Comparison of ENCODE assay signal across 8 cellular contexts in the genomic region with DNA sequence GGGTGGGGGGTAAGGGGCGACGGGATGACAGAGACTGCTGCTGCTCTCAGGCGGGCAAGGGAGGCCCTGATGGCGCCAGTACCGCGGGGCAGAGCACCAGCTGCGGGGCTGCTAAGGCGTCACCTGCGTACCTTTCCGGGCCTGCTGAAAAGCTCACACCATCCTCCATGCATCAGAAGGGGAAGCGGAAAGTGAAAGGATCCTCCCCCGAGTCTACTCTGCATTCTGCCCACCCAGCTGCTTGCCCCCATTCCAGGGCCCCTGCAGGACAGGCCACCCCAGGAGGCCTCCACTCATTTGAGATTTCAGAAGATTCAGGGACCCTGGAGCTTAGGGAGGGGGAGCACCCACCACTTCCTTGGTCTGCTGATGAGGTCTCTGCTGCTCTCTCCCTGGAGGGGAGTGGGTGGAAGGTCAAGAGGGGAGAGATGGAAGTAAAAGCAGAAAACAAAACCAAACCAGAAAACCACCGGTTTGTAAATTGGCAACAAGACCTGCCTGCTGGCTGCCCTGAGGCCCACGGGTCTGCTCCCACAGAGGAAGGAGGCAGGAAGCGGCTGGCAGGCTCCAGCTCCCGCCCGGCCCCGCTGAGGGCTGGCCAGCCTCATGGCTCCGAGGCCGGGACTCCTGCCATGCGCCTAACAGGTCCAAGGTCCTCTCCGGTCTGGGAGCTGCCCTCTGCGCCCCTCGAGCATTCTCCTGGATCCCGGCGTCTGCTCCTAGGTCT. TPM values are rescaled to one million over a fixed set of nuclear protein-coding genes. Genes with fewer than 3 reads are reported as not detected.
DNase-seq lines count a peak whose midpoint lies in the region; ATAC-seq, FAIRE-seq and TF ChIP-seq lines count a peak whose summit lies in the region.

No MANE protein-coding gene starts in this region.

- ATAC-seq in HepG2: no peak
- no peak for ATAC-seq in GM18873 (IDR thresholded peaks at IDR 0.05; ENCODE audit: low FRiP score, unreplicated experiment)

- peak overlapping the region in 1 of 2 donors; percentile 0 for H3K27ac ChIP-seq in liver (ENCODE audit: low read depth in 1 of 2, low read length in 2 of 2)
- H3K27ac ChIP-seq in HepG2 (ENCODE audit: extremely low read length, insufficient read depth, low read length): no peak overlapping the region

- CTCF ChIA-PET in HepG2 (lab: Yijun Ruan, JAX; ENCODE audit: low intra/inter-chr PET ratio, low total read pairs): no interaction called here
- CTCF ChIA-PET in activated CD4-positive, alpha-beta memory T cell treated with anti-CD3 and anti-CD28 coated beads for 36 hours (lab: Charles Lee): interaction anchor here (0.7 to 1.7 kb wide), 2 partner anchors 13 to 19 kb away, joined by 4 to 8 read pairs; no protein-coding TSS in a partner anchor

- peak overlapping the region; percentile 35 for H3K4me3 Mint-ChIP-seq in activated CD4-positive, alpha-beta memory T cell treated with anti-CD3 and anti-CD28 coated beads for 36 hours

- no peak for TF ChIP-seq POLR2A in HepG2 (IDR thresholded peaks at IDR 0.05; ENCODE audit: insufficient read depth in 1 of 2, low read depth in 2 of 2, low read length in 2 of 2)

- no peak for TF ChIP-seq EP300 in HepG2 (IDR thresholded peaks at IDR 0.05; ENCODE audit: low read depth in 2 of 2, low read length in 2 of 2)
- TF ChIP-seq EP300 in HepG2 (CRISPR knock-in tag; IDR thresholded peaks at IDR 0.05; ENCODE audit: borderline replicate concordance): no peak

- H3K9ac ChIP-seq in liver (ENCODE audit: low read depth in 1 of 2, low read length in 2 of 2) (no peak overlapping the region), HepG2 (ENCODE audit: insufficient read depth, low read depth, low read length) (no peak overlapping the region)

- H3K27me3 Mint-ChIP-seq in activated CD4-positive, alpha-beta memory T cell treated with anti-CD3 and anti-CD28 coated beads for 36 hours: no peaks in the 10 kb centered on the region

- H3K27ac Mint-ChIP-seq in activated CD4-positive, alpha-beta memory T cell treated with anti-CD3 and anti-CD28 coated beads for 36 hours: peak overlapping the region; percentile 87

- in situ Hi-C loops in HepG2 (cut with HindIII; ENCODE audit: extremely low pct_ligation_motif_present, low pct_unique_long_range_greater_than_20kb): loop anchor here (25.0 kb wide), 1 partner anchor 658 kb away; no protein-coding TSS in a partner anchor

- peaks cover 0 to 18% (median 15%) of the 10 kb centered on the region in 4 donors for H3K4me1 ChIP-seq in liver (ENCODE audit: control insufficient read depth in 4 of 4, insufficient read depth in 4 of 4, low read length in 3 of 4)
- H3K4me1 ChIP-seq in HepG2 (ENCODE audit: insufficient read depth, low read length): no peaks in the 10 kb centered on the region

- H3K4me2 ChIP-seq in HepG2 (ENCODE audit: low read depth, low read length): no peak overlapping the region

- TF ChIP-seq RAD21 in liver (IDR thresholded peaks at IDR 0.05) (peak; percentile 46 to 59), HepG2 (CRISPR knock-in tag; IDR thresholded peaks at IDR 0.05) (no peak)

- H3K4me1 Mint-ChIP-seq in activated CD4-positive, alpha-beta memory T cell treated with anti-CD3 and anti-CD28 coated beads for 36 hours (ENCODE audit: low read depth): peaks cover 21% of the 10 kb centered on the region

- POLR2A ChIA-PET in HepG2 (lab: Yijun Ruan, JAX): interaction anchor here (0.6 kb wide), 1 partner anchor 166 kb away, joined by 3 read pairs; no protein-coding TSS in a partner anchor
- POLR2A ChIA-PET in activated CD4-positive, alpha-beta memory T cell treated with anti-CD3 and anti-CD28 coated beads for 36 hours (lab: Charles Lee): no interaction called here

- H3K27me3 ChIP-seq in liver (ENCODE audit: control insufficient read depth in 4 of 4, insufficient read depth in 4 of 4, low read length in 3 of 4): no peaks in the 10 kb centered on the region
- H3K27me3 ChIP-seq in HepG2 (ENCODE audit: control insufficient read depth in 1 of 2, insufficient read depth in 2 of 2, low read length in 2 of 2): no peaks in the 10 kb centered on the region

- no peaks in the 10 kb centered on the region for H3K9me3 ChIP-seq in liver (ENCODE audit: control insufficient read depth in 4 of 4, low read length in 3 of 4)
- no peaks in the 10 kb centered on the region for H3K9me3 ChIP-seq in HepG2 (ENCODE audit: low read length)

- FAIRE-seq in HepG2 (lab: Jason Lieb, UNC): no peak

- no peak for TF ChIP-seq CTCF in liver (IDR thresholded peaks at IDR 0.05; ENCODE audit: low read depth, low read length, missing input control)
- no peak for TF ChIP-seq CTCF in HepG2 (CRISPR knock-in tag; IDR thresholded peaks at IDR 0.05)

- H3K4me3 ChIP-seq in liver (ENCODE audit: low read depth in 1 of 3, low read length in 3 of 3) (no peak overlapping the region), HepG2 (replicated peaks in 1 of 3; ENCODE audit: insufficient read depth in 1 of 3, low read depth in 2 of 3, low read length in 3 of 3) (no peak overlapping the region)

- DNase-seq in HepG2 (ENCODE audit: low spot score) (no peak), left kidney (ENCODE audit: low read depth, low spot score) (peak; percentile 57), NCI-H510A (lab: John Stamatoyannopoulos, UW) (no peak), NCI-H748 treated with DMSO at 0.1 percent for 48 hours (lab: John Stamatoyannopoulos, UW) (no peak), SW480 (ENCODE audit: low spot score) (no peak)
- peak; percentile 68 for DNase-seq in activated CD4-positive, alpha-beta memory T cell treated with anti-CD3 and anti-CD28 coated beads for 36 hours

- H3K9me3 Mint-ChIP-seq in activated CD4-positive, alpha-beta memory T cell treated with anti-CD3 and anti-CD28 coated beads for 36 hours: no peaks in the 10 kb centered on the region

- no peaks in the 10 kb centered on the region for H4K20me1 ChIP-seq in HepG2 (ENCODE audit: insufficient read depth, low read length)

- 51% methylated on average over 26 of the region's 26 CpGs for WGBS in liver
- whole genome bisulfite sequencing in HepG2 (ENCODE audit: low lambda C conversion rate): 97% methylated on average over 17 of the region's 26 CpGs

- no TSS peak for BruUV-seq in HepG2 (replicated peaks; lab: Mats Ljungman, UMichigan)

- no peaks in the 10 kb centered on the region for H3K79me2 ChIP-seq in HepG2 (ENCODE audit: insufficient read depth, low read length)

- H3K36me3 ChIP-seq in liver (ENCODE audit: control insufficient read depth in 4 of 4, insufficient read depth in 3 of 4, low read depth in 1 of 4, low read length in 3 of 4): peaks cover 4 to 30% (median 8%) of the 10 kb centered on the region in 4 donors
- H3K36me3 ChIP-seq in HepG2 (replicated peaks in 1 of 2; ENCODE audit: control insufficient read depth in 1 of 2, insufficient read depth in 2 of 2, low read length in 2 of 2): peaks cover 9 to 44% of the 10 kb centered on the region in 2 experiments; a peak in 4 of 5 replicates

- no peak overlapping the region for H2AFZ ChIP-seq in HepG2 (ENCODE audit: low read length)

- intact Hi-C loops in HepG2 (cut with micrococcal nuclease; ENCODE audit: unreplicated experiment): no loop called here
- intact Hi-C loops in activated CD4-positive, alpha-beta memory T cell treated with anti-CD3 and anti-CD28 coated beads for 36 hours (cut with micrococcal nuclease): no loop called here

- peaks cover 33% of the 10 kb centered on the region for H3K36me3 Mint-ChIP-seq in activated CD4-positive, alpha-beta memory T cell treated with anti-CD3 and anti-CD28 coated beads for 36 hours

RNA-seq across cellular contexts. Expression of a gene that starts 33.6 kb away (rescaled TPM):
- total RNA-seq in liver: 1 to 10 TPM; 1.3 to 1.9 TPM
- 1 to 10 TPM in 1 of 2 donors, under 1 TPM in 1; 0.15 to 1.4 TPM for polyA plus RNA-seq in liver
- not detected in 2 replicates for total RNA-seq in HepG2 (2016; rRNA removed; fragmentation: Illumina TruSeq; extraction: Trizol)
- total RNA-seq in HepG2 (2016; cell fraction: cytosol; rRNA removed; fragmentation: Illumina TruSeq; extraction: Trizol; ENCODE audit: low read depth): not detected in 2 replicates
- not detected in 2 replicates for total RNA-seq in HepG2 (2016; cell fraction: insoluble cytoplasmic fraction; rRNA removed; fragmentation: Illumina TruSeq; extraction: Trizol)
- total RNA-seq in HepG2 (2016; cell fraction: membrane; rRNA removed; fragmentation: Illumina TruSeq; extraction: Trizol): not detected in 2 replicates
- total RNA-seq in HepG2 (2016; cell fraction: nucleus; rRNA removed; fragmentation: Illumina TruSeq; extraction: Trizol): not detected in 2 replicates
- not detected in 2 replicates for polyA plus RNA-seq in HepG2 (2011; rRNA removed)
- not detected in 2 replicates for polyA plus RNA-seq in HepG2 (2011; cell fraction: cytosol; rRNA removed)
- polyA plus RNA-seq in HepG2 (2011; cell fraction: nucleus; rRNA removed): not detected in 2 replicates
- not detected in 2 replicates for polyA plus RNA-seq in HepG2 (2012)
- not detected in 2 replicates for polyA plus RNA-seq in HepG2 (2016; cell fraction: cytosol; fragmentation: Illumina TruSeq; extraction: Trizol; ENCODE audit: low read depth)
- not detected in 2 replicates for polyA plus RNA-seq in HepG2 (2016; cell fraction: insoluble cytoplasmic fraction; fragmentation: Illumina TruSeq; extraction: Trizol; ENCODE audit: low read depth)
- polyA plus RNA-seq in HepG2 (2016; cell fraction: membrane; fragmentation: Illumina TruSeq; extraction: Trizol; ENCODE audit: low read depth): not detected in 2 replicates
- not detected in 2 replicates for polyA plus RNA-seq in HepG2 (2016; cell fraction: nucleus; fragmentation: Illumina TruSeq; extraction: Trizol; ENCODE audit: insufficient read depth, low read depth)
- polyA minus RNA-seq in HepG2 (2011; rRNA and poly(A)+ RNA removed; ENCODE audit: low replicate concordance): not detected in 2 replicates
- not detected in 2 replicates for polyA minus RNA-seq in HepG2 (2011; cell fraction: cytosol; rRNA and poly(A)+ RNA removed)
- polyA minus RNA-seq in HepG2 (2011; cell fraction: nucleus; rRNA and poly(A)+ RNA removed): not detected in 2 replicates
- total RNA-seq in activated CD4-positive, alpha-beta memory T cell treated with anti-CD3 and anti-CD28 coated beads for 36 hours: not detected

RNA-seq across cellular contexts. Expression of a gene that starts 47.9 kb away (rescaled TPM):
- total RNA-seq in liver: 10 to 100 TPM; 13.4 to 34.1 TPM
- polyA plus RNA-seq in liver: 10 to 100 TPM; 19.6 to 28.3 TPM
- 24.1 and 25.3 TPM in 2 replicates for total RNA-seq in HepG2 (2016; rRNA removed; fragmentation: Illumina TruSeq; extraction: Trizol)
- 15.3 and 19.7 TPM in 2 replicates for total RNA-seq in HepG2 (2016; cell fraction: cytosol; rRNA removed; fragmentation: Illumina TruSeq; extraction: Trizol; ENCODE audit: low read depth)
- total RNA-seq in HepG2 (2016; cell fraction: insoluble cytoplasmic fraction; rRNA removed; fragmentation: Illumina TruSeq; extraction: Trizol): 23.3 and 24.1 TPM in 2 replicates
- 33.2 and 36.4 TPM in 2 replicates for total RNA-seq in HepG2 (2016; cell fraction: membrane; rRNA removed; fragmentation: Illumina TruSeq; extraction: Trizol)
- total RNA-seq in HepG2 (2016; cell fraction: nucleus; rRNA removed; fragmentation: Illumina TruSeq; extraction: Trizol): 15.4 and 16.5 TPM in 2 replicates
- polyA plus RNA-seq in HepG2 (2011; rRNA removed): 11.0 and 15.3 TPM in 2 replicates
- 14.5 and 15.9 TPM in 2 replicates for polyA plus RNA-seq in HepG2 (2011; cell fraction: cytosol; rRNA removed)
- 23.4 and 24.9 TPM in 2 replicates for polyA plus RNA-seq in HepG2 (2011; cell fraction: nucleus; rRNA removed)
- polyA plus RNA-seq in HepG2 (2012): 12.9 and 14.6 TPM in 2 replicates
- 19.2 and 25.0 TPM in 2 replicates for polyA plus RNA-seq in HepG2 (2016; cell fraction: cytosol; fragmentation: Illumina TruSeq; extraction: Trizol; ENCODE audit: low read depth)
- polyA plus RNA-seq in HepG2 (2016; cell fraction: insoluble cytoplasmic fraction; fragmentation: Illumina TruSeq; extraction: Trizol; ENCODE audit: low read depth): 27.5 and 27.7 TPM in 2 replicates
- 32.5 and 35.5 TPM in 2 replicates for polyA plus RNA-seq in HepG2 (2016; cell fraction: membrane; fragmentation: Illumina TruSeq; extraction: Trizol; ENCODE audit: low read depth)
- polyA plus RNA-seq in HepG2 (2016; cell fraction: nucleus; fragmentation: Illumina TruSeq; extraction: Trizol; ENCODE audit: insufficient read depth, low read depth): 32.5 and 35.4 TPM in 2 replicates
- polyA minus RNA-seq in HepG2 (2011; rRNA and poly(A)+ RNA removed; ENCODE audit: low replicate concordance): 11.4 and 48.7 TPM in 2 replicates
- polyA minus RNA-seq in HepG2 (2011; cell fraction: cytosol; rRNA and poly(A)+ RNA removed): 6.5 and 6.8 TPM in 2 replicates
- polyA minus RNA-seq in HepG2 (2011; cell fraction: nucleus; rRNA and poly(A)+ RNA removed): 8.3 and 8.5 TPM in 2 replicates
- total RNA-seq in activated CD4-positive, alpha-beta memory T cell treated with anti-CD3 and anti-CD28 coated beads for 36 hours: 10 to 100 TPM; 15.7 to 18.6 TPM

Comparison
In these comparisons a context has a peak if more than half of its experiments do, and no peak if none do; other contexts are left out.
1. DNase-seq: peak in activated CD4-positive, alpha-beta memory T cell treated with anti-CD3 and anti-CD28 coated beads for 36 hours (single experiment) and left kidney (single experiment); none in HepG2 (single experiment), NCI-H510A (single experiment), NCI-H748 treated with DMSO at 0.1 percent for 48 hours (single experiment) and SW480 (single experiment).